ENCODE assay signal across 12 cellular contexts in the genomic region with DNA sequence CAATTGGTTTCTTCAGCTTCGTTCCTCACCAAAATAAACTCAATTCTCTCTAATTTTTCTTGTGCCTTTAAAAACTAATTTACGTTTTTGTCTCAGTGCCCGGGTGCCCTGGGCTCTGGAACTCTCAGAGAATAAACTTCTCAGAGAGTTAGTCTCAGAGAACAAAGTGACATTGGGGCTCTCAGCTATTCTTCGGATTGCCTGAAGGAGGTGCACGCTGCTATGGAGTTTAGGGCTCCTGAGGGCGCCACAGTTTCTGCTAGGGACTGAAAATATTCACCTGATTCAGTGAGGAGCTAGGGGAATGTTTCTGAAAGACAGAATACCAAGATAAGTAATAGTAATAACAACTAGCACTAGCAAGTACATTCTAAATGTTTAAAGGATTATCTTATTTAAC. TPM values are rescaled to one million over a fixed set of nuclear protein-coding genes. Genes with fewer than 3 reads are reported as not detected.
A peak's percentile ranks its signal among the peaks of the same experiment; 100 is the strongest.
DNase-seq lines count a peak whose midpoint lies in the region; TF ChIP-seq lines count a peak whose summit lies in the region.
"Had no signal": no experiment of that assay in that cellular context is flagged by ENCODE, and none has a peak within 500 bp of the region (broad histone marks: within the 10 kb centered on the region; RNA-seq: fewer than 3 reads in every experiment).

No MANE protein-coding gene starts in this region.

- no peak overlapping the region for H3K4me3 ChIP-seq in AG09309 (ENCODE audit: control insufficient read depth, low read depth, low read length)
- H3K4me3 ChIP-seq in H7 (ENCODE audit: insufficient read depth, low read depth, low read length): no peak overlapping the region
- no peak overlapping the region for H3K4me3 ChIP-seq in fibroblast of pulmonary artery (replicated peaks; ENCODE audit: low read depth, low read length)
- H3K4me3 ChIP-seq in left ventricle myocardium inferior: no peak overlapping the region

- H3K27ac ChIP-seq in left ventricle myocardium inferior (replicated peaks): no peak overlapping the region

- DNase-seq in AG09309 (ENCODE audit: low read depth): no peak
- DNase-seq in H7: peak; percentile 71
- DNase-seq in RPMI8226: peak; percentile 13
- no peak for DNase-seq in fibroblast of pulmonary artery (ENCODE audit: low read depth)
- no peak for DNase-seq in left ventricle myocardium inferior
- no peak for DNase-seq in AG08395 (ENCODE audit: low spot score)
- DNase-seq in stimulated activated CD4-positive, alpha-beta T cell treated with anti-CD3 and anti-CD28 coated beads, Interleukin-4, amount 100 ng/mL, for 1 hour: no peak
- DNase-seq in superior temporal gyrus (ENCODE audit: extremely low spot score): no peak
- DNase-seq: activated T-cell treated with anti-CD3 and anti-CD28 coated beads, Interleukin-2, amount 50 U/mL, for 72 hours; NCI-H1436 treated with DMSO at 0.1 percent for 48 hours; nucleus accumbens; stimulated activated naive CD4-positive, alpha-beta T cell treated with Interleukin-2 at 50 U/mL for 16 hours had no signal

- H3K27me3 ChIP-seq in H7 (ENCODE audit: control insufficient read depth, insufficient read depth, low read length) (peaks cover 92% of the 10 kb centered on the region), left ventricle myocardium inferior (ENCODE audit: low read depth) (peaks cover 100% of the 10 kb centered on the region)

- TF ChIP-seq CTCF in AG09309 (IDR thresholded peaks at IDR 0.05; ENCODE audit: control insufficient read depth, insufficient read depth, low read depth, low read length, missing control alignments) (peak; percentile 47), fibroblast of pulmonary artery (IDR thresholded peaks at IDR 0.05; ENCODE audit: low read length, missing control alignments) (peak; percentile 24), left ventricle myocardium inferior (IDR thresholded peaks at IDR 0.05; ENCODE audit: borderline replicate concordance) (no peak)

- intact Hi-C loops in left ventricle myocardium inferior (cut with micrococcal nuclease): no loop called here

- no peaks in the 10 kb centered on the region for H3K36me3 ChIP-seq in H7 (replicated peaks; ENCODE audit: control insufficient read depth, insufficient read depth, low read length)
- no peaks in the 10 kb centered on the region for H3K36me3 ChIP-seq in left ventricle myocardium inferior

- no peaks in the 10 kb centered on the region for H3K4me1 ChIP-seq in left ventricle myocardium inferior

- H3K9me3 ChIP-seq in left ventricle myocardium inferior (replicated peaks): no peaks in the 10 kb centered on the region

RNA-seq across cellular contexts. Expression of gene ZIC4, which starts 22.7 kb away (rescaled TPM):
- total RNA-seq in H7 (2014; rRNA removed; shearing (Covaris generic)): 0.59 TPM in 1 of 2 replicates, not detected in the other
- not detected for total RNA-seq in left ventricle myocardium inferior
- total RNA-seq: activated T-cell treated with anti-CD3 and anti-CD28 coated beads, Interleukin-2, amount 50 U/mL, for 72 hours had no signal

RNA-seq across cellular contexts. Expression of gene ZIC1, which starts 25.5 kb away (rescaled TPM):
- total RNA-seq in H7 (2014; rRNA removed; shearing (Covaris generic)): 2.0 and 3.5 TPM in 2 replicates
- not detected for total RNA-seq in left ventricle myocardium inferior
- total RNA-seq: activated T-cell treated with anti-CD3 and anti-CD28 coated beads, Interleukin-2, amount 50 U/mL, for 72 hours had no signal

Comparison
In these comparisons a context has a peak if more than half of its experiments do, and no peak if none do; other contexts are left out.
1. DNase-seq: peak in H7 (single experiment) and RPMI8226 (single experiment); none in AG09309 (single experiment), fibroblast of pulmonary artery (single experiment), left ventricle myocardium inferior (single experiment), AG08395 (single experiment), stimulated activated CD4-positive, alpha-beta T cell treated with anti-CD3 and anti-CD28 coated beads, Interleukin-4, amount 100 ng/mL, for 1 hour (single experiment) and superior temporal gyrus (single experiment).